ENCODE assay signal across 19 cellular contexts in the genomic region with DNA sequence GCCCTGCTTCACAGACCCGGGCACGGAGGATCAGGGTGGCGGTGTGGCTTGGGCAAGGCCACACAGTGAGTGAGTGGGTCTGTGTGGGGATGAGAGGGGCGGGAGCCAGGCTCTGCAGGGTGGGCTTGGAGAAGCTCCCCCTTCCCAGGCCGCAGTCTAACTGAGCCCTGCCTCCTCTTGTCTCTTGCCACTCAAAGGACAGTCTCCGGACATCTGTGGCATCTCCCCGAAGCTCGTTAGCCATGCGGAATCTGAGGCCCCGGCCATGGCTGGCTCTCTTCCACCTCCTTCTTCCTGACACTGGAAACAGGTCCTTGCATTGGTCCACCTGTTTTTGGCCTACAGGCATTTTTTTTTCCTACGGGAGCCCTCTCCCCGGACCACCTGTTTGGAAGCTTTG. TPM values are rescaled to one million over a fixed set of nuclear protein-coding genes. Genes with fewer than 3 reads are reported as not detected.
"Had no signal": no experiment of that assay in that cellular context is flagged by ENCODE, and none has a peak within 500 bp of the region (broad histone marks: within the 10 kb centered on the region; RNA-seq: fewer than 3 reads in every experiment).

No MANE protein-coding gene starts in this region.

- H3K36me3 ChIP-seq: pancreas, thyroid gland had no signal

- H3K4me1 Mint-ChIP-seq: neural crest cell had no signal

- H3K27me3 ChIP-seq: pancreas, thyroid gland had no signal

- H3K9me3 Mint-ChIP-seq: activated T-helper 1 cell treated with anti-CD3 and anti-CD28 coated beads, Interleukin-12 subunit alpha, Interleukin-12 subunit beta, Interleukin-2, Interleukin-4 antibody, amounts not matched to agents 30 ng/mL and 10 ng/mL and 1 ng/mL, durations not matched to agents 14 hours and 24 hours and 36 hours; neural crest cell; WTC11 had no signal

- ATAC-seq: activated CD8-positive, alpha-beta T cell treated with anti-CD3 and anti-CD28 coated beads, Interleukin-2, amount 10 ng/mL, durations not matched to agents 7 days and 5 days; left lobe of liver; pancreas; WTC11 had no signal

- H3K27ac ChIP-seq: pancreas, thyroid gland had no signal

- H3K4me3 ChIP-seq: pancreas, thyroid gland had no signal

- H3K36me3 Mint-ChIP-seq: WTC11 had no signal

- DNase-seq: activated CD4-positive, alpha-beta T cell treated with anti-CD3 and anti-CD28 coated beads for 48 hours; activated CD8-positive, alpha-beta memory T cell treated with anti-CD3 and anti-CD28 coated beads, Interleukin-2, amount 50 U/mL, for 4 hours; activated CD8-positive, alpha-beta T cell treated with anti-CD3 and anti-CD28 coated beads, Interleukin-2, amount 10 ng/mL, durations not matched to agents 7 days and 5 days; activated naive CD4-positive, alpha-beta T cell; aorta; erythroblast; hippocampal formation; pancreas; stimulated activated CD4-positive, alpha-beta T cell treated with anti-CD3 and anti-CD28 coated beads, Interleukin-12 subunit alpha, Interleukin-12 subunit beta, amount 100 ng/mL, for 4 hours; stimulated activated CD4-positive, alpha-beta T cell treated with anti-CD3 and anti-CD28 coated beads, Interleukin-2, amount 100 ng/mL, for 24 hours; T-helper 2 cell; thyroid gland had no signal

- H3K4me3 Mint-ChIP-seq: activated CD8-positive, alpha-beta T cell treated with anti-CD3 and anti-CD28 coated beads, Interleukin-2, amount 10 ng/mL, durations not matched to agents 7 days and 5 days; activated T-helper 1 cell treated with anti-CD3 and anti-CD28 coated beads, Interleukin-12 subunit alpha, Interleukin-12 subunit beta, Interleukin-2, Interleukin-4 antibody, amounts not matched to agents 30 ng/mL and 10 ng/mL and 1 ng/mL, durations not matched to agents 14 hours and 24 hours and 36 hours; neural crest cell; WTC11 had no signal

- H3K27ac Mint-ChIP-seq: activated CD8-positive, alpha-beta T cell treated with anti-CD3 and anti-CD28 coated beads, Interleukin-2, amount 10 ng/mL, durations not matched to agents 7 days and 5 days; activated T-helper 1 cell treated with anti-CD3 and anti-CD28 coated beads, Interleukin-12 subunit alpha, Interleukin-12 subunit beta, Interleukin-2, Interleukin-4 antibody, amounts not matched to agents 30 ng/mL and 10 ng/mL and 1 ng/mL, durations not matched to agents 14 hours and 24 hours and 36 hours; WTC11 had no signal

- H3K9me3 ChIP-seq: pancreas, thyroid gland had no signal

RNA-seq across cellular contexts. Expression of a gene that starts 9.3 kb away (rescaled TPM):
- total RNA-seq: dermis microvascular lymphatic vessel endothelial cell had no signal

RNA-seq across cellular contexts. Expression of a gene that starts 38.7 kb away (rescaled TPM):
- total RNA-seq: bronchial epithelial cell, dermis microvascular lymphatic vessel endothelial cell, neural crest cell had no signal
- polyA plus RNA-seq: keratinocyte had no signal
